Comparison of ENCODE assay signal across 2 cellular contexts in genomic region chr3:102132370-102132769, GRCh38.
TF ChIP-seq lines count a peak whose summit lies in the region.

No MANE protein-coding gene starts in this region.

TF ChIP-seq in IMR-90, 13 proteins besides CTCF, POLR2A, EP300 and RAD21:
- TF ChIP-seq MAZ (IDR thresholded peaks at IDR 0.05; ENCODE audit: borderline replicate concordance, low read depth, low read length) (no peak), RCOR1 (IDR thresholded peaks at IDR 0.05; ENCODE audit: insufficient replicate concordance, low read length) (no peak), CHD1 (IDR thresholded peaks at IDR 0.05; ENCODE audit: low read depth, low read length) (no peak), CEBPB (IDR thresholded peaks at IDR 0.05; ENCODE audit: low read depth, low read length) (no peak), MXI1 (IDR thresholded peaks at IDR 0.05; ENCODE audit: borderline replicate concordance, low read depth, low read length) (no peak), NFE2L2 (IDR thresholded peaks at IDR 0.05; ENCODE audit: low read depth, low read length) (no peak), FOS (IDR thresholded peaks at IDR 0.05; ENCODE audit: low read depth, low read length) (no peak), USF2 (IDR thresholded peaks at IDR 0.05; ENCODE audit: low read depth, low read length) (no peak), ELK1 (IDR thresholded peaks at IDR 0.05; ENCODE audit: borderline replicate concordance, low read depth, low read length) (no peak), MAFK (IDR thresholded peaks at IDR 0.05; ENCODE audit: low read depth, low read length) (no peak), SMC3 (IDR thresholded peaks at IDR 0.05; ENCODE audit: low read depth, low read length) (no peak)

TF ChIP-seq in H1, 55 proteins besides CTCF, POLR2A, EP300 and RAD21:
- TF ChIP-seq RXRA (IDR thresholded peaks at IDR 0.05; ENCODE audit: insufficient read depth, low read depth, low read length) (no peak), KDM5A (IDR thresholded peaks at IDR 0.05; ENCODE audit: low read length) (no peak), MAX (IDR thresholded peaks at IDR 0.05) (no peak), CHD2 (IDR thresholded peaks at IDR 0.05; ENCODE audit: low read length) (no peak), BCL11A (IDR thresholded peaks at IDR 0.05; ENCODE audit: low read depth in 2 of 2, low read length in 2 of 2) (no peak), TCF12 (IDR thresholded peaks at IDR 0.05; ENCODE audit: low read depth, low read length) (no peak), CEBPB (IDR thresholded peaks at IDR 0.05; ENCODE audit: low read depth, low read length) (no peak), RNF2 (IDR thresholded peaks at IDR 0.05; ENCODE audit: borderline replicate concordance, low read depth, low read length, missing control alignments, poor library complexity, severe bottlenecking) (no peak), CBX8 (IDR thresholded peaks at IDR 0.05; ENCODE audit: borderline replicate concordance, low read depth, low read length) (no peak), CHD7 (IDR thresholded peaks at IDR 0.05; ENCODE audit: insufficient replicate concordance, low read length) (no peak), USF2 (IDR thresholded peaks at IDR 0.05; ENCODE audit: low read length) (no peak), PHF8 (conservative IDR thresholded peaks at IDR 0.05; ENCODE audit: low read depth, low read length) (no peak), YY1 (IDR thresholded peaks at IDR 0.05; ENCODE audit: low read depth, low read length) (no peak), ATF3 (IDR thresholded peaks at IDR 0.05; ENCODE audit: insufficient read depth, low read depth, low read length) (no peak), SIX5 (IDR thresholded peaks at IDR 0.05; ENCODE audit: low read depth, low read length) (no peak), TAF7 (optimal IDR thresholded peaks at IDR 0.05; ENCODE audit: borderline replicate concordance, low read depth, low read length) (no peak)
